9 cellular contexts compared by ENCODE assay signal in the genomic region with DNA sequence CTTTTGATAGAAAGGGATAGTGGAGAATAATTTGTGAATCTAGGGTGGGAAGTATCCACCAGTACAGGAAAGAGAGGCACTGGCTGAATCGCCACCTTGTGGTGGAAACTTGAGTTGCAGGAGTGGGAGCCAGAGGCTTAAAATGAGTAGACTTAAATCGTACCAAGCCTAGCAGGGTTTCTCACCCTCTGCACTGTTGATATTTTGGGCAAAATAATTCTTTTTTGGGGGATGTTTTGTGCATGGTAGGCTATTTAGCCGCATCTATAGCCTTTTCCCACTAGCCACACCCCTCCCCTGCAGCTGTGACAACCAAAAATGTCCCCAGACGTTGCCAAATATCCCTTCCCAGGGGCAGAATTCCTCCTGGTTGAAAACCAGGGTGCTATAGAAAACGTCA.
DNase-seq lines count a peak whose midpoint lies in the region; ATAC-seq and TF ChIP-seq lines count a peak whose summit lies in the region.
"Had no signal": no experiment of that assay in that cellular context is flagged by ENCODE, and none has a peak within 500 bp of the region (broad histone marks: within the 10 kb centered on the region; RNA-seq: fewer than 3 reads in every experiment).

No MANE protein-coding gene starts in this region.

- no peak overlapping the region for H3K27ac ChIP-seq in colonic mucosa
- no peak overlapping the region for H3K27ac ChIP-seq in left lung

- H3K4me3 ChIP-seq in Caco-2 (ENCODE audit: low read depth, low read length), result no peak overlapping the region
- no peak overlapping the region for H3K4me3 ChIP-seq in colonic mucosa
- no peak overlapping the region for H3K4me3 ChIP-seq in left lung

- intact Hi-C loops in Caco-2 (cut with micrococcal nuclease; ENCODE audit: unreplicated experiment) (loop anchor here (1.0 kb wide), 1 partner anchor 31 kb away; no protein-coding TSS in a partner anchor), colonic mucosa (cut with DNase I) (no loop called here), left lung (cut with DNase I) (no loop called here)

- no peaks in the 10 kb centered on the region for H3K9me3 Mint-ChIP-seq in Caco-2 (ENCODE audit: unreplicated experiment)

- no peak overlapping the region for H3K27ac Mint-ChIP-seq in Caco-2 (ENCODE audit: unreplicated experiment)
- H3K27ac Mint-ChIP-seq: activated naive CD8-positive, alpha-beta T cell had no signal

- POLR2A ChIA-PET in Caco-2 (lab: Charles Lee), result no interaction called here

- no peaks in the 10 kb centered on the region for H3K36me3 ChIP-seq in Caco-2 (ENCODE audit: control insufficient read depth, insufficient read depth, low read length)
- H3K36me3 ChIP-seq in colonic mucosa, result no peaks in the 10 kb centered on the region
- H3K36me3 ChIP-seq in left lung, result no peaks in the 10 kb centered on the region

- TF ChIP-seq CTCF in Caco-2 (IDR thresholded peaks at IDR 0.05; ENCODE audit: insufficient read depth in 1 of 2, low read depth in 1 of 2, low read length in 1 of 2, severe bottlenecking in 1 of 2, unreplicated experiment in 1 of 2) (peak; percentile 99), colonic mucosa (IDR thresholded peaks at IDR 0.05) (peak; percentile 95), left lung (IDR thresholded peaks at IDR 0.05) (peak; percentile 92 to 95)

- ATAC-seq in left lung (peak; percentile 95), GM18907 (IDR thresholded peaks at IDR 0.05; ENCODE audit: unreplicated experiment) (no peak)

- no peak overlapping the region for H3K9ac ChIP-seq in colonic mucosa (ENCODE audit: low read depth in 2 of 2, low read length in 2 of 2)

- H3K4me1 Mint-ChIP-seq in Caco-2 (ENCODE audit: low read depth, unreplicated experiment), result no peaks in the 10 kb centered on the region

- no TSS peak for BruUV-seq in Caco-2 (replicated peaks; lab: Mats Ljungman, UMichigan)

- peaks cover 8% of the 10 kb centered on the region; the same call in 1 of the 2 replicates for H3K9me3 ChIP-seq in Caco-2
- no peaks in the 10 kb centered on the region for H3K9me3 ChIP-seq in colonic mucosa
- H3K9me3 ChIP-seq in left lung, result no peaks in the 10 kb centered on the region

- CTCF ChIA-PET in Caco-2 (lab: Charles Lee), result interaction anchor here (1.0 to 5.1 kb wide), 3 partner anchors 11 to 60 kb away, joined by 3 to 74 read pairs (median 5); no protein-coding TSS in a partner anchor

- H3K4me1 ChIP-seq in Caco-2 (no peaks in the 10 kb centered on the region), colonic mucosa (no peaks in the 10 kb centered on the region), left lung (no peaks in the 10 kb centered on the region)

- H3K27me3 Mint-ChIP-seq in Caco-2 (ENCODE audit: insufficient read depth, unreplicated experiment), result peaks cover 30% of the 10 kb centered on the region

- DNase-seq in Caco-2, result peak; percentile 88 to 93
- DNase-seq in HCEC 1CT, result peak; percentile 49
- peak; percentile 55 for DNase-seq in NCI-H345 treated with DMSO at 0.1 percent for 48 hours (lab: John Stamatoyannopoulos, UW; ENCODE audit: unreplicated experiment)
- peak; percentile 66 to 88 for DNase-seq in activated CD4-positive, alpha-beta T cell treated with anti-CD3 and anti-CD28 coated beads for 4 hours
- DNase-seq in colonic mucosa, result peak; percentile 85
- DNase-seq in left lung, result peak in 1 of 2 donors; percentile 69
- peak; percentile 44 to 73 (median 62) for DNase-seq in stimulated activated CD4-positive, alpha-beta T cell treated with anti-CD3 and anti-CD28 coated beads, TNF-alpha, amount 100 ng/mL, for 1 hour (ENCODE audit: low read depth in 3 of 3, low spot score in 1 of 3)

- H3K4me3 Mint-ChIP-seq in Caco-2 (ENCODE audit: unreplicated experiment), result no peak overlapping the region
- H3K4me3 Mint-ChIP-seq: activated naive CD8-positive, alpha-beta T cell had no signal

- H3K27me3 ChIP-seq in Caco-2 (replicated peaks; ENCODE audit: control insufficient read depth, insufficient read depth, low read length) (peaks cover 5% of the 10 kb centered on the region; the same call in 1 of the 2 replicates), colonic mucosa (no peaks in the 10 kb centered on the region), left lung (peaks cover 0 to 43% of the 10 kb centered on the region in 2 donors)

- no peaks in the 10 kb centered on the region for H3K36me3 Mint-ChIP-seq in Caco-2 (ENCODE audit: insufficient read depth, unreplicated experiment)
- H3K36me3 Mint-ChIP-seq: activated naive CD8-positive, alpha-beta T cell had no signal
